In genomic region chr4:26729027-26729426, GRCh38 we compare ENCODE assay signal across 23 cellular contexts.
A peak's percentile ranks its signal among the peaks of the same experiment; 100 is the strongest.
DNase-seq lines count a peak whose midpoint lies in the region; ATAC-seq, FAIRE-seq and TF ChIP-seq lines count a peak whose summit lies in the region.
"Had no signal": no experiment of that assay in that cellular context is flagged by ENCODE, and none has a peak within 500 bp of the region (broad histone marks: within the 10 kb centered on the region; RNA-seq: fewer than 3 reads in every experiment).

No MANE protein-coding gene starts in this region.

- no peaks in the 10 kb centered on the region for H3K9me3 Mint-ChIP-seq in glutamatergic neuron (ENCODE audit: unreplicated experiment)

- TF ChIP-seq EP300 in HepG2 (IDR thresholded peaks at IDR 0.05; ENCODE audit: low read depth in 2 of 2, low read length in 2 of 2) (no peak), HepG2 (CRISPR knock-in tag; IDR thresholded peaks at IDR 0.05; ENCODE audit: borderline replicate concordance) (no peak)

- WGBS in HepG2 (ENCODE audit: low lambda C conversion rate), result 47% methylated on average over 3 of the region's 3 CpGs
- 87% methylated on average over 3 of the region's 3 CpGs for WGBS in right lobe of liver (ENCODE audit: insufficient coverage, low coverage, low lambda C conversion rate, missing lambda C conversion rate)

- H3K9me3 ChIP-seq in HepG2 (ENCODE audit: low read length) (no peaks in the 10 kb centered on the region), right lobe of liver (no peaks in the 10 kb centered on the region), mucosa of descending colon (no peaks in the 10 kb centered on the region)

- TF ChIP-seq CTCF in HepG2 (CRISPR knock-in tag; IDR thresholded peaks at IDR 0.05), result no peak
- TF ChIP-seq CTCF in right lobe of liver (IDR thresholded peaks at IDR 0.05), result no peak
- TF ChIP-seq CTCF in mucosa of descending colon (IDR thresholded peaks at IDR 0.05), result no peak
- no peak for TF ChIP-seq CTCF in glutamatergic neuron (IDR thresholded peaks at IDR 0.05; ENCODE audit: partially characterized antibody, unreplicated experiment)

- no peak for FAIRE-seq in HepG2 (lab: Jason Lieb, UNC)
- FAIRE-seq in HTR-8/SVneo (lab: Jason Lieb, UNC), result no peak
- FAIRE-seq: GM12892 had no signal

- H3K27ac ChIP-seq in HepG2 (ENCODE audit: extremely low read length, insufficient read depth, low read length) (no peak overlapping the region), right lobe of liver (no peak overlapping the region)
- H3K27ac ChIP-seq: GM23248, KMS-11, RWPE1 had no signal

- no peaks in the 10 kb centered on the region for H3K36me3 Mint-ChIP-seq in glutamatergic neuron (ENCODE audit: unreplicated experiment)

- BruUV-seq in HepG2 (replicated peaks; lab: Mats Ljungman, UMichigan), result no TSS peak

- POLR2A ChIA-PET in HepG2 (lab: Yijun Ruan, JAX), result no interaction called here

- no peak overlapping the region for H3K4me3 Mint-ChIP-seq in glutamatergic neuron (ENCODE audit: unreplicated experiment)

- DNase-seq in HepG2 (ENCODE audit: low spot score), result peak; percentile 39
- DNase-seq in right lobe of liver, result no peak
- peak; percentile 27 to 59 for DNase-seq in NCI-H526 (lab: John Stamatoyannopoulos, UW)
- no peak for DNase-seq in mucosa of descending colon
- DNase-seq in glutamatergic neuron, result no peak
- DNase-seq in HTR-8/SVneo (ENCODE audit: insufficient read length, low spot score), result no peak
- DNase-seq in NCI-H1694 treated with DMSO at 0.1 percent for 48 hours (lab: John Stamatoyannopoulos, UW), result no peak
- DNase-seq: DMS 273 treated with DMSO at 0.1 percent for 48 hours, DND-41, GM23248, H7, IMR-90, NCI-H1048, NCI-H1694, NCI-H2081 treated with DMSO at 0.1 percent for 48 hours, NCI-H2171, NCI-H345, NCI-H82, SHP77, T-helper 1 cell had no signal

- no peak overlapping the region for H3K4me3 ChIP-seq in HepG2 (replicated peaks in 1 of 3; ENCODE audit: insufficient read depth in 1 of 3, low read depth in 2 of 3, low read length in 3 of 3)
- H3K4me3 ChIP-seq in right lobe of liver, result no peak overlapping the region
- no peak overlapping the region for H3K4me3 ChIP-seq in mucosa of descending colon
- H3K4me3 ChIP-seq: GM23248 had no signal

- H3K9ac ChIP-seq in HepG2 (ENCODE audit: insufficient read depth, low read depth, low read length), result no peak overlapping the region
- H3K9ac ChIP-seq: GM23248, KMS-11 had no signal

- TF ChIP-seq POLR2A in HepG2 (IDR thresholded peaks at IDR 0.05; ENCODE audit: insufficient read depth in 1 of 2, low read depth in 2 of 2, low read length in 2 of 2) (no peak), right lobe of liver (IDR thresholded peaks at IDR 0.05) (no peak)

- no peaks in the 10 kb centered on the region for H3K4me1 Mint-ChIP-seq in glutamatergic neuron (ENCODE audit: low read depth, unreplicated experiment)

- H3K79me2 ChIP-seq in HepG2 (ENCODE audit: insufficient read depth, low read length), result no peaks in the 10 kb centered on the region

- TF ChIP-seq RAD21 in HepG2 (CRISPR knock-in tag; IDR thresholded peaks at IDR 0.05), result no peak

- CTCF ChIA-PET in HepG2 (lab: Yijun Ruan, JAX; ENCODE audit: low intra/inter-chr PET ratio, low total read pairs), result no interaction called here

- H3K36me3 ChIP-seq in HepG2 (replicated peaks in 1 of 2; ENCODE audit: control insufficient read depth in 1 of 2, insufficient read depth in 2 of 2, low read length in 2 of 2) (no peaks in the 10 kb centered on the region), right lobe of liver (no peaks in the 10 kb centered on the region), mucosa of descending colon (ENCODE audit: low read depth) (no peaks in the 10 kb centered on the region)

- no peak overlapping the region for H3K27ac Mint-ChIP-seq in glutamatergic neuron (ENCODE audit: unreplicated experiment)

- peaks cover 13% of the 10 kb centered on the region for H3K4me1 ChIP-seq in HepG2 (ENCODE audit: insufficient read depth, low read length)
- H3K4me1 ChIP-seq in right lobe of liver, result no peaks in the 10 kb centered on the region
- no peaks in the 10 kb centered on the region for H3K4me1 ChIP-seq in mucosa of descending colon (ENCODE audit: low read depth)

- no peak overlapping the region for H3K4me2 ChIP-seq in HepG2 (ENCODE audit: low read depth, low read length)
- H3K4me2 ChIP-seq: KMS-11 had no signal

- no peaks in the 10 kb centered on the region for H3K27me3 Mint-ChIP-seq in glutamatergic neuron (ENCODE audit: unreplicated experiment)

- in situ Hi-C loops in HepG2 (cut with HindIII; ENCODE audit: extremely low pct_ligation_motif_present, low pct_unique_long_range_greater_than_20kb), result loop anchor here (10.0 kb wide), 1 partner anchor 264 kb away; no protein-coding TSS in a partner anchor

- no peak overlapping the region for H2AFZ ChIP-seq in HepG2 (ENCODE audit: low read length)
- H2AFZ ChIP-seq: GM23248 had no signal

- no peaks in the 10 kb centered on the region for H3K27me3 ChIP-seq in HepG2 (ENCODE audit: control insufficient read depth in 1 of 2, insufficient read depth in 2 of 2, low read length in 2 of 2)
- H3K27me3 ChIP-seq in right lobe of liver, result no peaks in the 10 kb centered on the region

- intact Hi-C loops in HepG2 (cut with micrococcal nuclease; ENCODE audit: unreplicated experiment), result loop anchor here (10.0 kb wide), 1 partner anchor 286 kb away; no protein-coding TSS in a partner anchor
- intact Hi-C loops in right lobe of liver (cut with DNase I), result no loop called here
- intact Hi-C loops in mucosa of descending colon (cut with DNase I, micrococcal nuclease), result no loop called here

- ATAC-seq in HepG2 (peak; percentile 70), right lobe of liver (no peak), mucosa of descending colon (peak; percentile 31)

- H4K20me1 ChIP-seq in HepG2 (ENCODE audit: insufficient read depth, low read length), result no peaks in the 10 kb centered on the region

TF ChIP-seq in HepG2, 621 proteins besides CTCF, POLR2A, EP300 and RAD21:
- TF ChIP-seq ZNF207 (IDR thresholded peaks at IDR 0.05; ENCODE audit: borderline replicate concordance), result no peak
- TF ChIP-seq ZNF710 (CRISPR knock-in tag; IDR thresholded peaks at IDR 0.05; ENCODE audit: borderline replicate concordance), result no peak
- peak; percentile 54; the same call in 1 of the 2 replicates for TF ChIP-seq TFAP4 (IDR thresholded peaks at IDR 0.05; ENCODE audit: borderline replicate concordance, low read depth)
- no peak for TF ChIP-seq SIX1 (CRISPR knock-in tag; IDR thresholded peaks at IDR 0.05; ENCODE audit: borderline replicate concordance)
- no peak for TF ChIP-seq TBX3 (IDR thresholded peaks at IDR 0.05; ENCODE audit: borderline replicate concordance)
- no peak for TF ChIP-seq ZNF550 (CRISPR knock-in tag; IDR thresholded peaks at IDR 0.05; ENCODE audit: borderline replicate concordance)
- no peak for TF ChIP-seq ZGPAT (CRISPR knock-in tag; IDR thresholded peaks at IDR 0.05)
- peak; percentile 51 for TF ChIP-seq HNF4A (CRISPR knock-in tag; IDR thresholded peaks at IDR 0.05)

Comparison
In these comparisons a context has a peak if more than half of its experiments do, and no peak if none do; other contexts are left out.
1. ATAC-seq: peak in HepG2 (single experiment) and mucosa of descending colon (single experiment); none in right lobe of liver (0 of 4).
2. DNase-seq: peak in HepG2 (single experiment) and NCI-H526 (2 of 2); none in right lobe of liver (0 of 3), mucosa of descending colon (0 of 3), glutamatergic neuron (single experiment), HTR-8/SVneo (single experiment) and NCI-H1694 treated with DMSO at 0.1 percent for 48 hours (single experiment).